In genomic region chr22:20418211-20418788, GRCh38 we compare ENCODE assay signal across 8 cellular contexts. TPM values are rescaled to one million over a fixed set of nuclear protein-coding genes. Genes with fewer than 3 reads are reported as not detected.
DNase-seq lines count a peak whose midpoint lies in the region; ATAC-seq and TF ChIP-seq lines count a peak whose summit lies in the region.

No MANE protein-coding gene starts in this region.

- peaks cover 9% of the 10 kb centered on the region; the same call in 1 of the 2 replicates for H3K27me3 ChIP-seq in HUES64 (ENCODE audit: insufficient read depth, low read length)
- H3K27me3 ChIP-seq in foreskin keratinocyte = peaks cover 8% of the 10 kb centered on the region
- H3K27me3 ChIP-seq in neural progenitor cell = peaks cover 10% of the 10 kb centered on the region

- H3K4me2 ChIP-seq in neural progenitor cell = peak overlapping the region; percentile 94

- WGBS in HUES64 = 18% methylated on average over 42 of the region's 42 CpGs

- H3K9ac ChIP-seq in HUES64 (ENCODE audit: low read depth, low read length) (peak overlapping the region; percentile 43; the same call in 1 of the 2 replicates), neural progenitor cell (no peak overlapping the region)

- peak overlapping the region; percentile 73 for H3K4me3 Mint-ChIP-seq in neural progenitor cell

- ATAC-seq in foreskin keratinocyte = peak; percentile 67
- no peak for ATAC-seq in GM21717 (IDR thresholded peaks at IDR 0.05; ENCODE audit: unreplicated experiment)

- in situ Hi-C loops in Caki2 (cut with HindIII; ENCODE audit: low pct_unique_long_range_greater_than_20kb, low sequenced_read_pairs) = no loop called here

- H3K36me3 Mint-ChIP-seq in neural progenitor cell = no peaks in the 10 kb centered on the region

- no peaks in the 10 kb centered on the region for H3K9me3 ChIP-seq in HUES64 (ENCODE audit: insufficient read depth, low read depth, low read length)
- H3K9me3 ChIP-seq in neural progenitor cell (ENCODE audit: low read depth) = no peaks in the 10 kb centered on the region

- H3K4me3 ChIP-seq in HUES64 (ENCODE audit: low read length) = peak overlapping the region; percentile 59
- H3K4me3 ChIP-seq in neural progenitor cell = peak overlapping the region; percentile 57

- H3K27me3 Mint-ChIP-seq in neural progenitor cell (ENCODE audit: insufficient read depth, low read depth) = peaks cover 4% of the 10 kb centered on the region

- H3K79me2 ChIP-seq in neural progenitor cell (ENCODE audit: low read depth) = no peaks in the 10 kb centered on the region

- DNase-seq in Caki2 (ENCODE audit: low read depth) (peak; percentile 77), RPMI8226 (peak; percentile 17), foreskin keratinocyte (peak in 1 of 2 donors; percentile 34), neural progenitor cell (ENCODE audit: low spot score) (peak; percentile 88), stromal cell of bone marrow (ENCODE audit: low read depth) (peak; percentile 66)
- DNase-seq in activated effector memory CD4-positive, alpha-beta T cell treated with anti-CD3 and anti-CD28 coated beads, Interleukin-2, amount 50 U/mL, for 16 hours = peak; percentile 91

- no peaks in the 10 kb centered on the region for H4K20me1 ChIP-seq in neural progenitor cell (ENCODE audit: low read depth)

- peaks cover 3% of the 10 kb centered on the region for H3K4me1 Mint-ChIP-seq in neural progenitor cell

- H3K27ac ChIP-seq in HUES64 (ENCODE audit: low read depth, low read length) (no peak overlapping the region), foreskin keratinocyte (no peak overlapping the region), neural progenitor cell (no peak overlapping the region)

- no peaks in the 10 kb centered on the region for H3F3A ChIP-seq in neural progenitor cell (ENCODE audit: low read depth)

- H3K27ac Mint-ChIP-seq in neural progenitor cell = no peak overlapping the region

- TF ChIP-seq CTCF in foreskin keratinocyte (conservative IDR thresholded peaks at IDR 0.05) (peak; percentile 80), neural progenitor cell (IDR thresholded peaks at IDR 0.05) (peak; percentile 84)

- H3K4me1 ChIP-seq in HUES64 (ENCODE audit: insufficient read depth, low read length) (no peaks in the 10 kb centered on the region), foreskin keratinocyte (no peaks in the 10 kb centered on the region), neural progenitor cell (no peaks in the 10 kb centered on the region)

- H3K36me3 ChIP-seq in HUES64 (ENCODE audit: insufficient read depth, low read length) (no peaks in the 10 kb centered on the region), neural progenitor cell (no peaks in the 10 kb centered on the region)

- peak overlapping the region; percentile 97 for H2AFZ ChIP-seq in neural progenitor cell (replicated peaks)

- H3K9me3 Mint-ChIP-seq in neural progenitor cell = no peaks in the 10 kb centered on the region

RNA-seq across cellular contexts. Expression of gene SCARF2, which starts 19.3 kb away (rescaled TPM):
- 1.2 and 3.1 TPM in 2 replicates for total RNA-seq in Caki2 (2014; rRNA removed; shearing (Covaris generic); ENCODE audit: low replicate concordance)
- 7.7 TPM for polyA plus RNA-seq in HUES64 (2013, experiment 1 of 2)
- polyA plus RNA-seq in HUES64 (2013, experiment 2 of 2) = 8.2 TPM
- 0.14 and 0.24 TPM in 2 replicates for total RNA-seq in foreskin keratinocyte
- polyA plus RNA-seq in foreskin keratinocyte = 0.17 and 0.25 TPM in 2 replicates
- 0.22 and 3.9 TPM in 2 replicates for total RNA-seq in neural progenitor cell (ENCODE audit: low replicate concordance)

RNA-seq across cellular contexts. Expression of gene ZNF74, which starts 24.3 kb away (rescaled TPM):
- 14.0 and 16.8 TPM in 2 replicates for total RNA-seq in Caki2 (2014; rRNA removed; shearing (Covaris generic); ENCODE audit: low replicate concordance)
- polyA plus RNA-seq in HUES64 (2013, experiment 1 of 2) = 22.1 TPM
- 22.3 TPM for polyA plus RNA-seq in HUES64 (2013, experiment 2 of 2)
- total RNA-seq in foreskin keratinocyte = 9.2 and 10.7 TPM in 2 replicates
- polyA plus RNA-seq in foreskin keratinocyte = 5.8 and 7.0 TPM in 2 replicates
- total RNA-seq in neural progenitor cell (ENCODE audit: low replicate concordance) = 19.4 and 54.0 TPM in 2 replicates
